Comparison of ENCODE assay signal across 9 cellular contexts in the genomic region with DNA sequence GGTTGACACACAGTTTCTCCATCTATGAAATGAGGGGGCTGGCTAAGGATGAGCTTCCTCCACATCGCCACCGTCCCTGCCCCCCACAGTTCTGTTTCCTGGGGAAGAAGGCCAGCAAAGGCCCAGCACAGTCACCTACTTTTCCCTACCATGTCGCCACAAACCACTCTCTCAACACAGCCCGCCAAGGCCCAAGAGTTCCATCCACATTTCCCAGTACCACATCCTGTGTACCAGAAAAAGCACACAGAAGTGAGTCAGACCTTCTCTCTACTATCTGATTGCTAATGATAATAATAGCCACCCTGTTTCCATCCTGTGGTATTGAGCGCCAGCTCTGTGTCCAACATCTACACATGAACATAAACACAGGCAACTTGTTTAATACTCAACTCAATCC. TPM values are rescaled to one million over a fixed set of nuclear protein-coding genes. Genes with fewer than 3 reads are reported as not detected.
DNase-seq lines count a peak whose midpoint lies in the region; ATAC-seq and TF ChIP-seq lines count a peak whose summit lies in the region.
"Had no signal": no experiment of that assay in that cellular context is flagged by ENCODE, and none has a peak within 500 bp of the region (broad histone marks: within the 10 kb centered on the region; RNA-seq: fewer than 3 reads in every experiment).

No MANE protein-coding gene starts in this region.

- H3K27ac ChIP-seq in SJSA1 (peak overlapping the region; percentile 42), upper lobe of left lung (peak overlapping the region in 3 of 4 donors; percentile 15 to 53 (median 51))

- H3K4me3 Mint-ChIP-seq in activated naive CD4-positive, alpha-beta T cell treated with anti-CD3 and anti-CD28 coated beads for 36 hours: no peak overlapping the region
- H3K4me3 Mint-ChIP-seq: naive thymus-derived CD8-positive, alpha-beta T cell had no signal

- no peak overlapping the region for H3K4me3 ChIP-seq in SJSA1
- no peak overlapping the region for H3K4me3 ChIP-seq in upper lobe of left lung

- ATAC-seq in upper lobe of left lung (ENCODE audit: low FRiP score in 2 of 2) (peak in 1 of 2 donors; percentile 32), GM18909 (IDR thresholded peaks at IDR 0.05; ENCODE audit: poor library complexity, unreplicated experiment) (no peak), HG03135 (IDR thresholded peaks at IDR 0.05; ENCODE audit: unreplicated experiment) (no peak)
- ATAC-seq: naive thymus-derived CD8-positive, alpha-beta T cell had no signal

- H3K4me1 ChIP-seq in SJSA1 (replicated peaks) (peaks cover 52% of the 10 kb centered on the region), upper lobe of left lung (peaks cover 25 to 35% (median 31%) of the 10 kb centered on the region in 4 donors)

- H3K27me3 ChIP-seq in SJSA1 (replicated peaks) (no peaks in the 10 kb centered on the region), upper lobe of left lung (no peaks in the 10 kb centered on the region)

- H3K36me3 ChIP-seq in SJSA1 (no peaks in the 10 kb centered on the region), upper lobe of left lung (no peaks in the 10 kb centered on the region)

- intact Hi-C loops in activated naive CD4-positive, alpha-beta T cell treated with anti-CD3 and anti-CD28 coated beads for 36 hours (cut with micrococcal nuclease): no loop called here

- no peaks in the 10 kb centered on the region for H3K9me3 ChIP-seq in SJSA1 (replicated peaks)
- H3K9me3 ChIP-seq in upper lobe of left lung: no peaks in the 10 kb centered on the region

- peaks cover 8% of the 10 kb centered on the region for H3K4me1 Mint-ChIP-seq in activated naive CD4-positive, alpha-beta T cell treated with anti-CD3 and anti-CD28 coated beads for 36 hours (ENCODE audit: low read depth)

- H3K27ac Mint-ChIP-seq in activated naive CD4-positive, alpha-beta T cell treated with anti-CD3 and anti-CD28 coated beads for 36 hours: no peak overlapping the region

- H3K27me3 Mint-ChIP-seq in activated naive CD4-positive, alpha-beta T cell treated with anti-CD3 and anti-CD28 coated beads for 36 hours (ENCODE audit: low read depth): peaks cover under 1% of the 10 kb centered on the region

- TF ChIP-seq POLR2A in upper lobe of left lung (IDR thresholded peaks at IDR 0.05): no peak

- TF ChIP-seq CTCF in upper lobe of left lung (IDR thresholded peaks at IDR 0.05): no peak

- WGBS in upper lobe of left lung, 2 donors: 47 to 60% methylated on average over 5 of the region's 5 CpGs

- peak in 1 of 4 donors; percentile 61 for TF ChIP-seq EP300 in upper lobe of left lung (IDR thresholded peaks at IDR 0.05)

- no peaks in the 10 kb centered on the region for H3K9me3 Mint-ChIP-seq in activated naive CD4-positive, alpha-beta T cell treated with anti-CD3 and anti-CD28 coated beads for 36 hours
- H3K9me3 Mint-ChIP-seq: naive thymus-derived CD8-positive, alpha-beta T cell had no signal

- peak; percentile 8 for DNase-seq in activated naive CD4-positive, alpha-beta T cell treated with Interleukin-2 at 50 U/mL for 16 hours
- DNase-seq in activated naive CD4-positive, alpha-beta T cell treated with anti-CD3 and anti-CD28 coated beads for 36 hours: no peak
- DNase-seq in SJSA1 (ENCODE audit: low read depth in 1 of 2, low spot score in 2 of 2) (peak; percentile 77 to 80), fibroblast of gingiva (ENCODE audit: low read depth) (peak; percentile 62), upper lobe of left lung (peak in 1 of 2 donors; percentile 46), NCI-H524 treated with DMSO at 0.1 percent for 48 hours (lab: John Stamatoyannopoulos, UW) (no peak)
- DNase-seq: naive thymus-derived CD8-positive, alpha-beta T cell had no signal

- CTCF ChIA-PET in activated naive CD4-positive, alpha-beta T cell treated with anti-CD3 and anti-CD28 coated beads for 36 hours (lab: Charles Lee): interaction anchor here (0.6 kb wide), 1 partner anchor 635 kb away, joined by 3 read pairs; no protein-coding TSS in a partner anchor

- no peaks in the 10 kb centered on the region for H3K36me3 Mint-ChIP-seq in activated naive CD4-positive, alpha-beta T cell treated with anti-CD3 and anti-CD28 coated beads for 36 hours (ENCODE audit: low read depth)
- H3K36me3 Mint-ChIP-seq: naive thymus-derived CD8-positive, alpha-beta T cell had no signal

RNA-seq across cellular contexts. Expression of gene C15orf39, which starts 30.3 kb away (rescaled TPM):
- total RNA-seq in activated naive CD4-positive, alpha-beta T cell treated with anti-CD3 and anti-CD28 coated beads for 36 hours: 1 to 10 TPM; 7.4 to 8.7 TPM
- total RNA-seq in SJSA1 (2014; rRNA removed; shearing (Covaris generic)): 21.8 and 22.7 TPM in 2 replicates
- total RNA-seq in upper lobe of left lung: 10 to 100 TPM; 25.4 to 44.6 (median 37.5) TPM

Comparison
In these comparisons a context has a peak if more than half of its experiments do, and no peak if none do; other contexts are left out.
1. DNase-seq: peak in activated naive CD4-positive, alpha-beta T cell treated with Interleukin-2 at 50 U/mL for 16 hours (single experiment), SJSA1 (2 of 2) and fibroblast of gingiva (single experiment); none in activated naive CD4-positive, alpha-beta T cell treated with anti-CD3 and anti-CD28 coated beads for 36 hours (single experiment) and NCI-H524 treated with DMSO at 0.1 percent for 48 hours (single experiment).